8 cellular contexts compared by ENCODE assay signal in the genomic region with DNA sequence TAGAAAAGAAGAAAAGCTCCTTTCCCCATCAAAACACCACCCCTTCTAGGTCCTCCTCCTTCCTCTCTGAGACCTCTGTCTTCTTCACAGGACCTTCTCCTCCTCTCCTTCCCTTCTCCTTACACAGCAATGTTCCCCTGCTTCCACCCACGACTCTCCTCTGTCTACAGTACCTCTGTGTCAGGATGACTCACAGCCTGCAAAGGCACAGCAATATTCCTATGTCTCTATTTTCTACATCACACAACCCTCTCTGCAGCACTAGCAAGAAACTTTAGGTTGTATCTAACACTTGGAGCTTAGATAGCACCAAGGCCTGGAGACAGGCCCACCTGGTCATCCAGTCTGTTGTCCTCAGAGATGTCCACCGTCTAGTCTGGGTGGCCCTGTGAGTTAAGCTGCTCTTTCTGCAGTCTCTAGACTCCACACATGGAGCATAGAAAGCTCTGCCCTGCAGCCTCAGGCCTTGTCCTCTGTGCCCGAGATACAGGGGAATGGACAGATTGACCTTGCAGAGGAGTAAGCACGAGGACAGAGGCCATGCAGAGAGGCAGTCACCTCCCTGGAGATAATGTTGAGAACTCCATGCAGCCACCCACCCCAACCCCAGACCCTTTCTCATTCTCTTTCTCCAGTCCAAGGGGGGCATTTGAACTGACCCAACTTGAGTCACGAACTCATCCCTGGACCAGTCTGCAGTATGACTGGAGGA.
DNase-seq lines count a peak whose midpoint lies in the region; ATAC-seq and TF ChIP-seq lines count a peak whose summit lies in the region.
"Had no signal": no experiment of that assay in that cellular context is flagged by ENCODE, and none has a peak within 500 bp of the region (broad histone marks: within the 10 kb centered on the region; RNA-seq: fewer than 3 reads in every experiment).

No MANE protein-coding gene starts in this region.

- H3K36me3 ChIP-seq in fibroblast of lung (ENCODE audit: control insufficient read depth, insufficient read depth, low read length) (no peaks in the 10 kb centered on the region), spleen (peaks cover 0 to 32% (median 5%) of the 10 kb centered on the region in 6 donors)

- H4K5ac ChIP-seq in H9 (ENCODE audit: insufficient read length, low read depth, low read length), result no peak overlapping the region

- H3K4me2 ChIP-seq in fibroblast of lung (ENCODE audit: extremely low read depth, insufficient read depth, low read length) (no peak overlapping the region), H9 (ENCODE audit: insufficient read depth, insufficient read length, low read length) (no peak overlapping the region)

- no peak overlapping the region for H3K18ac ChIP-seq in H9 (ENCODE audit: insufficient read length, low read depth, low read length)

- H2BK12ac ChIP-seq in H9 (ENCODE audit: insufficient read length, low read depth, low read length), result no peak overlapping the region

- TF ChIP-seq POLR2A in spleen (IDR thresholded peaks at IDR 0.05), result no peak

- H3K9me3 ChIP-seq in fibroblast of lung (ENCODE audit: control insufficient read depth, insufficient read depth, low read depth, low read length) (no peaks in the 10 kb centered on the region), spleen (no peaks in the 10 kb centered on the region), H9 (ENCODE audit: control insufficient read depth, low read depth, low read length) (no peaks in the 10 kb centered on the region)
- H3K9me3 ChIP-seq: thyroid gland had no signal

- no peak overlapping the region for H3K4ac ChIP-seq in H9 (ENCODE audit: low read depth, low read length)

- H3K4me3 Mint-ChIP-seq in H9, result no peak overlapping the region

- no peak overlapping the region for H3K9ac ChIP-seq in fibroblast of lung (ENCODE audit: insufficient read depth, low read length)
- no peak overlapping the region for H3K9ac ChIP-seq in H9 (ENCODE audit: extremely low read depth, insufficient read length, low read length)

- no peak overlapping the region for H2BK5ac ChIP-seq in H9 (ENCODE audit: insufficient read length, low read length)

- H2BK15ac ChIP-seq in H9 (ENCODE audit: low read depth, low read length), result no peak overlapping the region

- DNase-seq in SW480 (ENCODE audit: low spot score) (peak; percentile 40), fibroblast of lung (ENCODE audit: low read depth in 2 of 2) (peak; percentile 51 to 78), spleen (peak; percentile 62), GM19240 (ENCODE audit: insufficient read length, low spot score) (no peak), H9 (no peak)
- DNase-seq: thyroid gland had no signal

- H3K27me3 ChIP-seq in fibroblast of lung (ENCODE audit: control insufficient read depth, insufficient read depth, low read length) (no peaks in the 10 kb centered on the region), spleen (replicated peaks in 1 of 7) (no peaks in the 10 kb centered on the region), H9 (ENCODE audit: insufficient read depth, low read length) (no peaks in the 10 kb centered on the region; the same call in 1 of the 2 replicates)
- H3K27me3 ChIP-seq: thyroid gland had no signal

- H4K20me1 ChIP-seq in fibroblast of lung (ENCODE audit: control insufficient read depth, extremely low read depth, insufficient read depth, low read length) (no peaks in the 10 kb centered on the region), H9 (ENCODE audit: control insufficient read depth, insufficient read depth, insufficient read length) (no peaks in the 10 kb centered on the region)

- H3K56ac ChIP-seq in H9 (ENCODE audit: insufficient read length, low read depth, low read length), result no peak overlapping the region

- H3K14ac ChIP-seq in H9 (ENCODE audit: insufficient read depth, low read length), result no peak overlapping the region

- H3K4me3 ChIP-seq in fibroblast of lung (replicated peaks in 1 of 4; ENCODE audit: control extremely low read depth in 1 of 4, insufficient read depth in 1 of 4, low read depth in 3 of 4, low read length in 4 of 4), result no peak overlapping the region
- no peak overlapping the region for H3K4me3 ChIP-seq in spleen
- H3K4me3 ChIP-seq: thyroid gland had no signal

- no peak overlapping the region for H2BK120ac ChIP-seq in H9 (ENCODE audit: low read depth, low read length, poor library complexity, severe bottlenecking)

- peaks cover 15% of the 10 kb centered on the region for H3K27me3 Mint-ChIP-seq in H9 (ENCODE audit: low read depth)

- H3K4me1 ChIP-seq in fibroblast of lung (ENCODE audit: control insufficient read depth, extremely low read depth, insufficient read depth, low read length) (peaks cover 12% of the 10 kb centered on the region), spleen (peaks cover 13 to 73% (median 39%) of the 10 kb centered on the region in 6 donors), H9 (ENCODE audit: insufficient read depth, low read length) (no peaks in the 10 kb centered on the region)

- H4K8ac ChIP-seq in H9 (replicated peaks; ENCODE audit: insufficient read length, low read depth, low read length), result no peak overlapping the region

- peak; percentile 12 for ATAC-seq in GM21390 (IDR thresholded peaks at IDR 0.05; ENCODE audit: unreplicated experiment)
- ATAC-seq in GM18870 (IDR thresholded peaks at IDR 0.05; ENCODE audit: unreplicated experiment), result no peak

- 62 to 78% (median 73%) methylated on average over 5 of the region's 5 CpGs for WGBS in spleen, 5 donors
- WGBS in H9 (ENCODE audit: extremely low coverage, insufficient read length, low lambda C conversion rate), result no CpG with 5 or more reads among the region's 5 CpGs

- H2AK5ac ChIP-seq in H9 (ENCODE audit: insufficient read length, low read length), result no peak overlapping the region

- no peaks in the 10 kb centered on the region for H3K79me1 ChIP-seq in H9 (ENCODE audit: insufficient read depth, low read depth, low read length, poor library complexity, severe bottlenecking)

- H3K79me2 ChIP-seq in fibroblast of lung (ENCODE audit: control insufficient read depth, insufficient read depth, low read length) (no peaks in the 10 kb centered on the region), H9 (ENCODE audit: insufficient read depth, low read length) (no peaks in the 10 kb centered on the region)

- H3T11ph ChIP-seq in H9 (ENCODE audit: low read length), result no peak overlapping the region

- H2AFZ ChIP-seq in fibroblast of lung (ENCODE audit: low read length), result no peak overlapping the region
- H2AFZ ChIP-seq in H9 (ENCODE audit: low read length), result no peak overlapping the region

- no peak overlapping the region for H3K27ac Mint-ChIP-seq in H9

- H3K4me1 Mint-ChIP-seq in H9, result peaks cover 9 to 15% of the 10 kb centered on the region in 2 experiments; a peak in 3 of 4 replicates

- H3K36me3 Mint-ChIP-seq in H9 (ENCODE audit: insufficient read depth in 1 of 3, low read depth in 3 of 3), result peaks cover 0 to 8% (median 0%) of the 10 kb centered on the region in 3 experiments; a peak in 3 of 7 replicates

- H3K27ac ChIP-seq in fibroblast of lung (ENCODE audit: insufficient read depth, low read length) (no peak overlapping the region), spleen (peak overlapping the region in 6 of 8 donors; percentile 18 to 70 (median 47)), H9 (ENCODE audit: insufficient read length, low read depth, low read length) (no peak overlapping the region)

- H2BK20ac ChIP-seq in H9 (ENCODE audit: low read depth, low read length, poor library complexity, severe bottlenecking), result no peak overlapping the region

- intact Hi-C loops in spleen (cut with DNase I; ENCODE audit: low total_unique reads), result no loop called here

- H3K23me2 ChIP-seq in H9 (ENCODE audit: insufficient read length, low read depth, low read length, poor library complexity, severe bottlenecking), result no peaks in the 10 kb centered on the region

- peaks cover 9 to 13% of the 10 kb centered on the region in 2 experiments for H3K9me3 Mint-ChIP-seq in H9

- H4K91ac ChIP-seq in H9 (ENCODE audit: insufficient read length, low read depth, low read length), result no peak overlapping the region

- TF ChIP-seq CTCF in fibroblast of lung (conservative IDR thresholded peaks at IDR 0.05 in 1 of 2, IDR thresholded peaks at IDR 0.05 in 1 of 2; ENCODE audit: low read depth in 1 of 2, low read length in 2 of 2) (no peak), spleen (IDR thresholded peaks at IDR 0.05 in 8 of 11, conservative IDR thresholded peaks at IDR 0.05 in 3 of 11) (no peak), H9 (conservative IDR thresholded peaks at IDR 0.05) (no peak)

- H3K23ac ChIP-seq in H9 (ENCODE audit: insufficient read length, low read depth, low read length), result no peak overlapping the region

Comparison
In these comparisons a context has a peak if more than half of its experiments do, and no peak if none do; other contexts are left out.
1. DNase-seq: peak in SW480 (single experiment), fibroblast of lung (2 of 2) and spleen (single experiment); none in GM19240 (single experiment) and H9 (single experiment).
2. H3K27ac ChIP-seq: peak in spleen (6 of 8); none in fibroblast of lung (single experiment) and H9 (single experiment).